In genomic region chr4:89196056-89196674, GRCh38 we compare ENCODE assay signal across 20 cellular contexts.
DNase-seq lines count a peak whose midpoint lies in the region; ATAC-seq and TF ChIP-seq lines count a peak whose summit lies in the region.
"Had no signal": no experiment of that assay in that cellular context is flagged by ENCODE, and none has a peak within 500 bp of the region (broad histone marks: within the 10 kb centered on the region; RNA-seq: fewer than 3 reads in every experiment).

No MANE protein-coding gene starts in this region.

- no peaks in the 10 kb centered on the region for H3K27me3 ChIP-seq in breast epithelium
- no peaks in the 10 kb centered on the region for H3K27me3 ChIP-seq in smooth muscle cell (ENCODE audit: low read depth)

- no peaks in the 10 kb centered on the region for H3K9me3 ChIP-seq in breast epithelium
- no peaks in the 10 kb centered on the region for H3K9me3 ChIP-seq in smooth muscle cell (replicated peaks; ENCODE audit: low read depth)

- H3K36me3 ChIP-seq in breast epithelium (no peaks in the 10 kb centered on the region), smooth muscle cell (ENCODE audit: low read depth) (no peaks in the 10 kb centered on the region)

- TF ChIP-seq POLR2A in breast epithelium (IDR thresholded peaks at IDR 0.05) = no peak

- no peak overlapping the region for H3K4me2 ChIP-seq in smooth muscle cell

- 63% methylated on average over 2 of the region's 2 CpGs for WGBS in smooth muscle cell (ENCODE audit: low lambda C conversion rate)

- no peaks in the 10 kb centered on the region for H3K4me1 ChIP-seq in breast epithelium
- peaks cover 3% of the 10 kb centered on the region for H3K4me1 ChIP-seq in smooth muscle cell (ENCODE audit: low read depth)

- H4K20me1 ChIP-seq in smooth muscle cell (ENCODE audit: low read depth) = no peaks in the 10 kb centered on the region

- BruUV-seq in MCF 10A (replicated peaks; lab: Mats Ljungman, UMichigan) = no TSS peak

- H3K9me3 Mint-ChIP-seq in MCF 10A (ENCODE audit: unreplicated experiment) (no peaks in the 10 kb centered on the region), WTC11 (no peaks in the 10 kb centered on the region; the same call in 1 of the 2 replicates)
- H3K9me3 Mint-ChIP-seq: activated B cell treated with CpG ODN at 0.5 μM for 24 hours; CD4-positive, alpha-beta T cell; effector memory CD8-positive, alpha-beta T cell; naive thymus-derived CD8-positive, alpha-beta T cell; T-helper 1 cell treated with Interleukin-12 subunit alpha and Interleukin-12 subunit beta and Interleukin-4 antibody, amounts not matched to agents 30 μg/mL and 1 μg/mL, for 36 hours had no signal

- H3K4me1 Mint-ChIP-seq in MCF 10A (ENCODE audit: insufficient read depth, unreplicated experiment) = peaks cover 13% of the 10 kb centered on the region
- H3K4me1 Mint-ChIP-seq in WTC11 = peaks cover 16% of the 10 kb centered on the region
- H3K4me1 Mint-ChIP-seq: activated B cell treated with CpG ODN at 0.5 μM for 24 hours; naive thymus-derived CD8-positive, alpha-beta T cell had no signal

- peak overlapping the region; percentile 49 for H2AFZ ChIP-seq in smooth muscle cell (ENCODE audit: low read depth)

- H3K36me3 Mint-ChIP-seq in MCF 10A (ENCODE audit: insufficient read depth, unreplicated experiment) (no peaks in the 10 kb centered on the region), WTC11 (no peaks in the 10 kb centered on the region)
- H3K36me3 Mint-ChIP-seq: naive thymus-derived CD8-positive, alpha-beta T cell had no signal

- no peak overlapping the region for H3K9ac ChIP-seq in smooth muscle cell (ENCODE audit: low read depth)

- H3K27ac ChIP-seq in breast epithelium (no peak overlapping the region), smooth muscle cell (ENCODE audit: low read depth) (no peak overlapping the region)

- CTCF ChIA-PET in MCF 10A (lab: Yijun Ruan, JAX) = interaction anchor here (0.6 to 2.2 kb wide), 6 partner anchors 30 to 308 kb away, joined by 3 to 7 read pairs (median 3); no protein-coding TSS in a partner anchor
- CTCF ChIA-PET in WTC11 (lab: Charles Lee) = interaction anchor here (0.9 kb wide), 1 partner anchor 362 kb away, joined by 3 read pairs; no protein-coding TSS in a partner anchor

- no peak overlapping the region for H3K4me3 ChIP-seq in breast epithelium
- no peak overlapping the region for H3K4me3 ChIP-seq in smooth muscle cell
- H3K4me3 ChIP-seq: lung had no signal

- POLR2A ChIA-PET in MCF 10A (lab: Yijun Ruan, JAX) (no interaction called here), WTC11 (lab: Charles Lee) (no interaction called here)

- no peak overlapping the region for H3K4me3 Mint-ChIP-seq in MCF 10A (ENCODE audit: unreplicated experiment)
- H3K4me3 Mint-ChIP-seq in WTC11 = no peak overlapping the region
- H3K4me3 Mint-ChIP-seq: activated B cell treated with CpG ODN at 0.5 μM for 24 hours; activated CD8-positive, alpha-beta T cell treated with anti-CD3 and anti-CD28 coated beads, Interleukin-2, amount 10 ng/mL, durations not matched to agents 7 days and 5 days; CD4-positive, alpha-beta T cell; effector memory CD8-positive, alpha-beta T cell; naive thymus-derived CD8-positive, alpha-beta T cell; T-helper 1 cell treated with Interleukin-12 subunit alpha and Interleukin-12 subunit beta and Interleukin-4 antibody, amounts not matched to agents 30 μg/mL and 1 μg/mL, for 36 hours had no signal

- H3K27me3 Mint-ChIP-seq in MCF 10A (ENCODE audit: insufficient read depth, unreplicated experiment) = no peaks in the 10 kb centered on the region
- H3K27me3 Mint-ChIP-seq in WTC11 (ENCODE audit: low read depth) = no peaks in the 10 kb centered on the region

- no peaks in the 10 kb centered on the region for H3F3A ChIP-seq in smooth muscle cell (ENCODE audit: low read depth)

- H3K27ac Mint-ChIP-seq in MCF 10A (ENCODE audit: low read depth, unreplicated experiment) (peak overlapping the region; percentile 78), WTC11 (no peak overlapping the region)
- H3K27ac Mint-ChIP-seq: activated B cell treated with CpG ODN at 0.5 μM for 24 hours; activated CD8-positive, alpha-beta T cell treated with anti-CD3 and anti-CD28 coated beads, Interleukin-2, amount 10 ng/mL, durations not matched to agents 7 days and 5 days; CD4-positive, alpha-beta T cell; effector memory CD8-positive, alpha-beta T cell; naive thymus-derived CD8-positive, alpha-beta T cell; T-helper 1 cell treated with Interleukin-12 subunit alpha and Interleukin-12 subunit beta and Interleukin-4 antibody, amounts not matched to agents 30 μg/mL and 1 μg/mL, for 36 hours had no signal

- no peaks in the 10 kb centered on the region for H3K79me2 ChIP-seq in smooth muscle cell (ENCODE audit: low read depth)

- peak; percentile 46; the same call in 1 of the 2 replicates for ATAC-seq in WTC11
- ATAC-seq in HG02870 (IDR thresholded peaks at IDR 0.05; ENCODE audit: unreplicated experiment) = no peak
- ATAC-seq in left ventricle myocardium superior = no peak
- ATAC-seq: activated CD8-positive, alpha-beta T cell treated with anti-CD3 and anti-CD28 coated beads, Interleukin-2, amount 10 ng/mL, durations not matched to agents 7 days and 5 days; effector memory CD8-positive, alpha-beta T cell; naive thymus-derived CD8-positive, alpha-beta T cell had no signal

- TF ChIP-seq CTCF in MCF 10A (IDR thresholded peaks at IDR 0.05; ENCODE audit: unreplicated experiment) (no peak), breast epithelium (IDR thresholded peaks at IDR 0.05) (no peak), WTC11 (IDR thresholded peaks at IDR 0.05) (no peak), smooth muscle cell (IDR thresholded peaks at IDR 0.05; ENCODE audit: borderline replicate concordance, insufficient read depth, poor library complexity, severe bottlenecking) (no peak)

- intact Hi-C loops in MCF 10A (cut with micrococcal nuclease) (no loop called here), breast epithelium (cut with DNase I; ENCODE audit: low total_unique reads) (no loop called here), left ventricle myocardium superior (cut with micrococcal nuclease) (no loop called here)

- DNase-seq in MCF 10A (ENCODE audit: unreplicated experiment) (no peak), breast epithelium (ENCODE audit: low spot score in 2 of 2) (no peak), WTC11 (ENCODE audit: low spot score) (no peak), glomerular endothelial cell (ENCODE audit: extremely low read depth, low read depth, low spot score) (peak; percentile 7), smooth muscle cell (lab: John Stamatoyannopoulos, UW; ENCODE audit: unreplicated experiment) (no peak), left ventricle myocardium superior (no peak)
- no peak for DNase-seq in activated effector memory CD4-positive, alpha-beta T cell treated with Interleukin-2 at 50 U/mL for 16 hours
- DNase-seq: activated B cell treated with CpG ODN at 0.5 μM for 24 hours; activated CD8-positive, alpha-beta T cell treated with anti-CD3 and anti-CD28 coated beads, Interleukin-2, amount 10 ng/mL, durations not matched to agents 7 days and 5 days; CD4-positive, alpha-beta T cell; effector memory CD8-positive, alpha-beta T cell; EL; HCEC 1CT; naive thymus-derived CD8-positive, alpha-beta T cell; NCI-H1436; NCI-H2227 treated with DMSO at 0.1 percent for 48 hours; stimulated activated naive CD4-positive, alpha-beta T cell treated with Interleukin-2 at 50 U/mL for 16 hours had no signal

TF ChIP-seq in WTC11, 78 proteins besides CTCF, POLR2A, EP300 and RAD21:
- TF ChIP-seq IRF1 (CRISPR knock-in tag; IDR thresholded peaks at IDR 0.05) (no peak), ZNF281 (CRISPR knock-in tag; IDR thresholded peaks at IDR 0.05) (no peak)
